ENCODE assay signal across 10 cellular contexts in genomic region chr18:55323051-55323994, GRCh38.
A peak's percentile ranks its signal among the peaks of the same experiment; 100 is the strongest.
DNase-seq lines count a peak whose midpoint lies in the region; ATAC-seq and TF ChIP-seq lines count a peak whose summit lies in the region.
"Had no signal": no experiment of that assay in that cellular context is flagged by ENCODE, and none has a peak within 500 bp of the region (broad histone marks: within the 10 kb centered on the region; RNA-seq: fewer than 3 reads in every experiment).

No MANE protein-coding gene starts in this region.

- H3K36me3 ChIP-seq in OCI-LY3 (replicated peaks; ENCODE audit: low read depth, low read length) (peaks cover 30% of the 10 kb centered on the region), stomach (no peaks in the 10 kb centered on the region)

- no peak overlapping the region for H3K27ac Mint-ChIP-seq in T-helper 17 cell

- intact Hi-C loops in stomach (cut with DNase I; ENCODE audit: low total_unique reads), result no loop called here

- no peak for TF ChIP-seq POLR2A in stomach (IDR thresholded peaks at IDR 0.05)

- WGBS in stomach, 5 donors, result 62 to 79% (median 70%) methylated on average over 10 of the region's 10 CpGs

- H3K27me3 Mint-ChIP-seq in T-helper 17 cell, result peaks cover 33% of the 10 kb centered on the region

- H3K4me2 ChIP-seq in OCI-LY3 (ENCODE audit: low read length), result peak overlapping the region; percentile 81

- H3K9me3 ChIP-seq in OCI-LY3 (ENCODE audit: insufficient read depth, low read length) (no peaks in the 10 kb centered on the region), stomach (no peaks in the 10 kb centered on the region), T-helper 17 cell (ENCODE audit: control insufficient read depth, low read length, poor library complexity, severe bottlenecking) (no peaks in the 10 kb centered on the region)

- peaks cover 98% of the 10 kb centered on the region for H4K20me1 ChIP-seq in OCI-LY3 (ENCODE audit: insufficient read depth, low read length)

- H3K9ac ChIP-seq in OCI-LY3 (ENCODE audit: low read length), result peak overlapping the region; percentile 70

- H3K36me3 Mint-ChIP-seq in T-helper 17 cell (ENCODE audit: low read depth), result peaks cover 3% of the 10 kb centered on the region

- peaks cover 100% of the 10 kb centered on the region for H3K79me2 ChIP-seq in OCI-LY3 (ENCODE audit: low read length)

- peaks cover 4% of the 10 kb centered on the region for H3K4me1 Mint-ChIP-seq in T-helper 17 cell
- H3K4me1 Mint-ChIP-seq: central memory CD8-positive, alpha-beta T cell had no signal

- DNase-seq in HCEC 1CT (peak; percentile 15), foreskin fibroblast (peak; percentile 45 to 71), stomach (no peak), NK-92 (lab: John Stamatoyannopoulos, UW; ENCODE audit: unreplicated experiment) (no peak), T-helper 17 cell (no peak)
- no peak for DNase-seq in effector CD4-positive, alpha-beta T cell

- H3K27me3 ChIP-seq in OCI-LY3 (ENCODE audit: low read depth, low read length) (no peaks in the 10 kb centered on the region), stomach (peaks cover 0 to 26% (median 3%) of the 10 kb centered on the region in 3 donors)

- TF ChIP-seq CTCF in OCI-LY3 (IDR thresholded peaks at IDR 0.05; ENCODE audit: low read depth, low read length) (no peak), foreskin fibroblast (IDR thresholded peaks at IDR 0.05; ENCODE audit: low read depth, low read length) (no peak), stomach (IDR thresholded peaks at IDR 0.05) (no peak)

- no peak for TF ChIP-seq EP300 in stomach (IDR thresholded peaks at IDR 0.05)

- ATAC-seq in T-helper 17 cell, result no peak
- ATAC-seq in GM21360 (IDR thresholded peaks at IDR 0.05; ENCODE audit: unreplicated experiment), result no peak
- ATAC-seq: HCT116 had no signal

- no peak overlapping the region for H3K4me3 Mint-ChIP-seq in T-helper 17 cell
- H3K4me3 Mint-ChIP-seq: central memory CD8-positive, alpha-beta T cell had no signal

- H3K4me1 ChIP-seq in OCI-LY3 (ENCODE audit: low read length), result peaks cover 89% of the 10 kb centered on the region
- peaks cover 0 to 51% (median 16%) of the 10 kb centered on the region in 4 donors for H3K4me1 ChIP-seq in stomach

- no peak overlapping the region for H2AFZ ChIP-seq in OCI-LY3 (ENCODE audit: low read depth, low read length)

- peak overlapping the region; percentile 85 for H3K27ac ChIP-seq in OCI-LY3 (ENCODE audit: low read length)
- peak overlapping the region in 4 of 5 donors; percentile 81 to 92 (median 90) for H3K27ac ChIP-seq in stomach

- H3K4me3 ChIP-seq in OCI-LY3 (ENCODE audit: low read length) (peak overlapping the region; percentile 75), foreskin fibroblast (ENCODE audit: low read depth in 1 of 2, low read length in 2 of 2) (peak overlapping the region; percentile 77 to 78), stomach (peak overlapping the region; percentile 48 to 53 (median 52))

Comparison
In these comparisons a context has a peak if more than half of its experiments do, and no peak if none do; other contexts are left out.
1. DNase-seq: peak in HCEC 1CT (single experiment) and foreskin fibroblast (2 of 2); none in stomach (single experiment), NK-92 (single experiment), effector CD4-positive, alpha-beta T cell (single experiment) and T-helper 17 cell (0 of 3).
2. Peak in every context shown above with its lines, with median percentiles within 50 percentile points of each other: H3K4me3 ChIP-seq.